Comparison of ENCODE assay signal across 8 cellular contexts in the genomic region with DNA sequence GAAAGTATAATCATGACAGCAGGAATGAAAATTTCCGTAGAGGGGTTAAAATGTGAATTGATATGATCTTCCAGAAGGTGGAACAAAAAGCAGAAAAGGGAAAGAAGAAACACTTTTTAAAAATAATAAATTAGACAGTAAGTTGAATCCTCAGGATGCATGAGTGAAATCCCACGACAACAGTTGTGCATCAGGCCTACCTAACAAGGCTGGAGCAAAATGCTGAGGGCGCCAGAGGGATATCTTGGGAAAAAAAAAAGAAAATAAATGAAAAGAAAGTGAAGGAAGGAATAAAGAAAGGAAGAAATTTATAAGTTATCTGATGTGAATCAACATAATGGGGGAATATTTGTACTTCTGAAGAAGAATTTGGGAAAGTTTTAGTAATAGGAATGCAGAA. TPM values are rescaled to one million over a fixed set of nuclear protein-coding genes. Genes with fewer than 3 reads are reported as not detected.
A peak's percentile ranks its signal among the peaks of the same experiment; 100 is the strongest.
DNase-seq lines count a peak whose midpoint lies in the region; ATAC-seq and TF ChIP-seq lines count a peak whose summit lies in the region.

No MANE protein-coding gene starts in this region.

- H3K4me2 ChIP-seq in GM23248 (ENCODE audit: unreplicated experiment): peak overlapping the region; percentile 86

- WGBS in GM23248 (ENCODE audit: low coverage in 1 of 2, low lambda C conversion rate in 2 of 2, missing lambda C conversion rate in 2 of 2), 2 experiments: 72 to 82% methylated on average over 3 of the region's 3 CpGs

- DNase-seq in GM23248 (peak; percentile 14), RWPE2 (ENCODE audit: low spot score) (no peak), epithelial cell of proximal tubule (ENCODE audit: low read depth) (no peak), retinal pigment epithelial cell (ENCODE audit: low read depth) (no peak), CD1c-positive myeloid dendritic cell (ENCODE audit: extremely low spot score) (no peak), coronary artery (ENCODE audit: low spot score) (no peak)

- H3K9me3 ChIP-seq in GM23248 (ENCODE audit: low read depth): no peaks in the 10 kb centered on the region
- H3K9me3 ChIP-seq in RWPE2 (ENCODE audit: severe bottlenecking): no peaks in the 10 kb centered on the region

- H3F3A ChIP-seq in GM23248 (ENCODE audit: insufficient read depth): peaks cover 5% of the 10 kb centered on the region; the same call in 1 of the 2 replicates

- in situ Hi-C loops in GM23248 (cut with MboI): loop anchor here (5.0 kb wide), 1 partner anchor 120 kb away; no protein-coding TSS in a partner anchor

- no peaks in the 10 kb centered on the region for H3K9me2 ChIP-seq in GM23248 (ENCODE audit: insufficient read depth)

- TF ChIP-seq CTCF in RWPE2 (IDR thresholded peaks at IDR 0.05; ENCODE audit: poor library complexity, severe bottlenecking): no peak
- TF ChIP-seq CTCF in epithelial cell of proximal tubule (conservative IDR thresholded peaks at IDR 0.05; ENCODE audit: low read depth, low read length): peak; percentile 17
- peak; percentile 19 for TF ChIP-seq CTCF in retinal pigment epithelial cell (conservative IDR thresholded peaks at IDR 0.05; ENCODE audit: low read depth, low read length)
- no peak for TF ChIP-seq CTCF in coronary artery (IDR thresholded peaks at IDR 0.05)

- ATAC-seq in RWPE2 (ENCODE audit: low read depth) (no peak), GM21717 (IDR thresholded peaks at IDR 0.05; ENCODE audit: unreplicated experiment) (no peak), GM21529 (IDR thresholded peaks at IDR 0.05; ENCODE audit: unreplicated experiment) (no peak)

- H3K79me2 ChIP-seq in GM23248 (ENCODE audit: insufficient read depth): no peaks in the 10 kb centered on the region

- H3K4me1 ChIP-seq in GM23248 (ENCODE audit: insufficient read depth) (peaks cover 6% of the 10 kb centered on the region; the same call in 1 of the 2 replicates), RWPE2 (ENCODE audit: insufficient read depth, poor library complexity, severe bottlenecking) (peaks cover 3% of the 10 kb centered on the region)

- H3K36me3 ChIP-seq in GM23248 (ENCODE audit: low read depth) (no peaks in the 10 kb centered on the region), RWPE2 (ENCODE audit: low read depth) (no peaks in the 10 kb centered on the region)

- H3K27me3 ChIP-seq in GM23248 (replicated peaks; ENCODE audit: insufficient read depth) (no peaks in the 10 kb centered on the region), RWPE2 (ENCODE audit: insufficient read depth, poor library complexity, severe bottlenecking) (no peaks in the 10 kb centered on the region)

- H3K9ac ChIP-seq in GM23248: peak overlapping the region; percentile 50; the same call in 1 of the 2 replicates

- H3K4me3 ChIP-seq in GM23248 (peak overlapping the region; percentile 75), RWPE2 (ENCODE audit: severe bottlenecking) (no peak overlapping the region), epithelial cell of proximal tubule (ENCODE audit: low read depth, low read length) (no peak overlapping the region), retinal pigment epithelial cell (ENCODE audit: low read length) (peak overlapping the region; percentile 62), coronary artery (no peak overlapping the region)

- H3K27ac ChIP-seq in GM23248 (peak overlapping the region; percentile 23; the same call in 1 of the 2 replicates), RWPE2 (ENCODE audit: poor library complexity, severe bottlenecking) (peak overlapping the region; percentile 9), coronary artery (no peak overlapping the region)

- no peaks in the 10 kb centered on the region for H4K20me1 ChIP-seq in GM23248 (ENCODE audit: insufficient read depth)

- peak overlapping the region; percentile 97 for H2AFZ ChIP-seq in GM23248

RNA-seq across cellular contexts. Expression of a gene that starts 13.0 kb away (rescaled TPM):
- total RNA-seq in GM23248 (2014; rRNA removed; shearing (Covaris generic)): 21.1 and 25.0 TPM in 2 replicates
- polyA plus RNA-seq in GM23248 (2016; fragmentation: Nextera tagmentation; extraction: Ambion mirVana): 23.5 and 25.5 TPM in 2 replicates
- 10.3 and 17.1 TPM in 2 replicates for total RNA-seq in epithelial cell of proximal tubule

RNA-seq across cellular contexts. Expression of a gene that starts 36.5 kb away (rescaled TPM):
- total RNA-seq in GM23248 (2014; rRNA removed; shearing (Covaris generic)): not detected in 2 replicates
- not detected in 2 replicates for polyA plus RNA-seq in GM23248 (2016; fragmentation: Nextera tagmentation; extraction: Ambion mirVana)
- total RNA-seq in epithelial cell of proximal tubule: 0.43 TPM in 1 of 2 replicates, not detected in the other

RNA-seq across cellular contexts. Expression of a gene that starts 42.9 kb away (rescaled TPM):
- total RNA-seq in GM23248 (2014; rRNA removed; shearing (Covaris generic)): not detected in 2 replicates
- not detected in 2 replicates for polyA plus RNA-seq in GM23248 (2016; fragmentation: Nextera tagmentation; extraction: Ambion mirVana)
- 0.22 TPM in 1 of 2 replicates, not detected in the other for total RNA-seq in epithelial cell of proximal tubule

RNA-seq across cellular contexts. Expression of a gene that starts 44.2 kb away (rescaled TPM):
- total RNA-seq in GM23248 (2014; rRNA removed; shearing (Covaris generic)): 0.11 and 0.25 TPM in 2 replicates
- polyA plus RNA-seq in GM23248 (2016; fragmentation: Nextera tagmentation; extraction: Ambion mirVana): 0.05 and 0.06 TPM in 2 replicates
- total RNA-seq in epithelial cell of proximal tubule: under 0.01 TPM in 1 of 2 replicates, not detected in the other

Comparison
In these comparisons a context has a peak if more than half of its experiments do, and no peak if none do; other contexts are left out.
1. H3K27ac ChIP-seq: peak in GM23248 (single experiment) and RWPE2 (single experiment); none in coronary artery (0 of 2).
2. H3K4me3 ChIP-seq: peak in GM23248 (single experiment) and retinal pigment epithelial cell (single experiment); none in RWPE2 (single experiment), epithelial cell of proximal tubule (single experiment) and coronary artery (single experiment).
3. CTCF ChIP-seq: peak in epithelial cell of proximal tubule (single experiment) and retinal pigment epithelial cell (single experiment); none in RWPE2 (single experiment) and coronary artery (single experiment).